Comparison of ENCODE assay signal across 1 cellular context in genomic region chr2:68157402-68158133, GRCh38.
TF ChIP-seq lines count a peak whose summit lies in the region.

TSS of gene PNO1 (plus strand) at chr2:68157888. CDS start at chr2:68157935, 47 bp downstream.

TF ChIP-seq in HEK293, 187 proteins besides CTCF, POLR2A, EP300 and RAD21 (continued from another document and continues in another):
- TF ChIP-seq PRDM10 (tag by site-specific recombination; IDR thresholded peaks at IDR 0.05): 0 out of 2 replicates have a peak, but pooled peaks have one; percentile 38
- TF ChIP-seq OVOL3 (tag by site-specific recombination; IDR thresholded peaks at IDR 0.05): 0 out of 2 replicates have a peak, but pooled peaks have one; percentile 13
- TF ChIP-seq SP3 (tag by site-specific recombination; IDR thresholded peaks at IDR 0.05): peak; percentile 90
- no peak for TF ChIP-seq ZNF292 (tag by site-specific recombination; IDR thresholded peaks at IDR 0.05; ENCODE audit: borderline replicate concordance, low read depth)
- TF ChIP-seq AEBP2 (tag by site-specific recombination; IDR thresholded peaks at IDR 0.05; ENCODE audit: borderline replicate concordance): no peak
- 0 out of 2 replicates have a peak, but pooled peaks have one; percentile 22 for TF ChIP-seq ZNF580 (tag by site-specific recombination; IDR thresholded peaks at IDR 0.05)
- no peak for TF ChIP-seq HOXA7 (CRISPR knock-in tag; IDR thresholded peaks at IDR 0.05; ENCODE audit: borderline replicate concordance)
- no peak for TF ChIP-seq ZBTB44 (tag by site-specific recombination; IDR thresholded peaks at IDR 0.05)
- TF ChIP-seq ZNF660 (tag by site-specific recombination; IDR thresholded peaks at IDR 0.05): no peak
- no peak for TF ChIP-seq ZSCAN5A (tag by site-specific recombination; IDR thresholded peaks at IDR 0.05)
- no peak for TF ChIP-seq TCF7L2 (IDR thresholded peaks at IDR 0.05; ENCODE audit: borderline replicate concordance, low read depth, low read length)
- no peak for TF ChIP-seq ZBTB48 (tag by site-specific recombination; IDR thresholded peaks at IDR 0.05)
- TF ChIP-seq ZNF704 (tag by site-specific recombination; IDR thresholded peaks at IDR 0.05): no peak
- no peak for TF ChIP-seq ZNF114 (tag by site-specific recombination; IDR thresholded peaks at IDR 0.05)
- TF ChIP-seq ZNF280C (tag by site-specific recombination; IDR thresholded peaks at IDR 0.05): no peak
- TF ChIP-seq MEIS1 (CRISPR knock-in tag; IDR thresholded peaks at IDR 0.05; ENCODE audit: borderline replicate concordance): no peak
- no peak for TF ChIP-seq ZBTB49 (tag by site-specific recombination; IDR thresholded peaks at IDR 0.05; ENCODE audit: low read depth)
- no peak for TF ChIP-seq ZNF654 (tag by site-specific recombination; IDR thresholded peaks at IDR 0.05; ENCODE audit: low read depth)
- TF ChIP-seq ZNF133 (tag by site-specific recombination; IDR thresholded peaks at IDR 0.05): no peak
- TF ChIP-seq ZNF2 (tag by site-specific recombination; IDR thresholded peaks at IDR 0.05): 0 out of 2 replicates have a peak, but pooled peaks have one; percentile 61
- TF ChIP-seq REST (tag by site-specific recombination; IDR thresholded peaks at IDR 0.05): 0 out of 2 replicates have a peak, but pooled peaks have one; percentile 10
- TF ChIP-seq ZNF837 (tag by site-specific recombination; IDR thresholded peaks at IDR 0.05): no peak
- TF ChIP-seq KLF1 (tag by site-specific recombination; IDR thresholded peaks at IDR 0.05): no peak
- TF ChIP-seq KLF8 (tag by site-specific recombination; IDR thresholded peaks at IDR 0.05): peak; percentile 66; the same call in 1 of the 2 replicates
- TF ChIP-seq INSM2 (tag by site-specific recombination; IDR thresholded peaks at IDR 0.05): peak; percentile 86
- TF ChIP-seq ZNF571 (tag by site-specific recombination; IDR thresholded peaks at IDR 0.05): no peak
- TF ChIP-seq GLI4 (tag by site-specific recombination; IDR thresholded peaks at IDR 0.05): no peak
- peak; percentile 90 for TF ChIP-seq ZXDB (tag by site-specific recombination; IDR thresholded peaks at IDR 0.05)
- TF ChIP-seq MZF1 (tag by site-specific recombination; IDR thresholded peaks at IDR 0.05; ENCODE audit: borderline replicate concordance): no peak
- no peak for TF ChIP-seq ZNF140 (tag by site-specific recombination; IDR thresholded peaks at IDR 0.05)
- peak; percentile 79; the same call in 1 of the 2 replicates for TF ChIP-seq ZNF324 (tag by site-specific recombination; IDR thresholded peaks at IDR 0.05)
- TF ChIP-seq ZNF623 (tag by site-specific recombination; IDR thresholded peaks at IDR 0.05): no peak
- 0 out of 2 replicates have a peak, but pooled peaks have one; percentile 19 for TF ChIP-seq ZBTB7A (tag by site-specific recombination; IDR thresholded peaks at IDR 0.05; ENCODE audit: low read depth)
- TF ChIP-seq ZNF548 (tag by site-specific recombination; IDR thresholded peaks at IDR 0.05): no peak
- TF ChIP-seq OSR2 (tag by site-specific recombination; IDR thresholded peaks at IDR 0.05): no peak
- no peak for TF ChIP-seq ZNF558 (tag by site-specific recombination; IDR thresholded peaks at IDR 0.05)
- no peak for TF ChIP-seq ZFP37 (tag by site-specific recombination; IDR thresholded peaks at IDR 0.05)
- TF ChIP-seq ZNF560 (tag by site-specific recombination; IDR thresholded peaks at IDR 0.05; ENCODE audit: borderline replicate concordance): no peak
